In the genomic region with DNA sequence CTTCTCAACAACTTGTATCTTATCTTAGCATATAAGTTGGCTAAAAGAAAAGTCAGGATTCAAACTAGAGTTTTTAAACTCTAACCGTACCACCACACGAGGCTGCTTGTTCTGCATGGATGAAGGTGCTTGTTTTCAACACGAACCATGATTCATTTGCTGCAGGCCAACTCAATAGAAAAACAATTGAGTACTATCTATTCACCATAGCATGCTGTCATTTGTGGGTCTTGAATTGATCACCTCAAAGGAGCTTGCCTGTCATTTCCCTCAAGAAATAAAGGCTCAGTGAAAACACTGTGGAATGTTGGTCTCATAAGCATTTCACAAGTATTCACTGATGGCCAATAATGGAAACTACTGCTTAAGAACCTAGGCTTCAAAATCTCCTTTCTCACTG, we compare ENCODE assay signal across 29 cellular contexts. TPM values are rescaled to one million over a fixed set of nuclear protein-coding genes. Genes with fewer than 3 reads are reported as not detected.
"Had no signal": no experiment of that assay in that cellular context is flagged by ENCODE, and none has a peak within 500 bp of the region (broad histone marks: within the 10 kb centered on the region; RNA-seq: fewer than 3 reads in every experiment).

No MANE protein-coding gene starts in this region.

- H3K4me3 Mint-ChIP-seq: naive thymus-derived CD8-positive, alpha-beta T cell; natural killer cell treated with Interleukin-12 subunit alpha and Interleukin-12 subunit beta and Interleukin-15 and Interleukin-18, amount 100 ng/mL, for 72 hours; nephron progenitor cell; neural crest cell; stimulated activated effector memory CD8-positive, alpha-beta T cell treated with anti-CD3 and anti-CD28 coated beads, Interleukin-12 subunit alpha, Interleukin-12 subunit beta, amount 100 ng/mL, for 72 hours; stimulated activated naive B cell treated with anti-CD40 and anti-IgM and Interleukin-4, amounts not matched to agents 10 μg/mL and 1 μg/mL and 100 μg/mL, for 72 hours; stimulated activated naive CD8-positive, alpha-beta T cell treated with anti-CD3 and anti-CD28 coated beads, Interleukin-15, Interleukin-2, amounts not matched to agents 100 ng/mL and 50 ng/mL, for 24 hours had no signal

- H3K27me3 ChIP-seq: neutrophil, pancreas, right lobe of liver, sigmoid colon, stomach, thyroid gland, tibial nerve, upper lobe of left lung, vagina had no signal

- H3K9me3 Mint-ChIP-seq: stimulated activated naive CD8-positive, alpha-beta T cell treated with anti-CD3 and anti-CD28 coated beads, Interleukin-15, Interleukin-2, amounts not matched to agents 100 ng/mL and 50 ng/mL, for 24 hours had no signal

- ATAC-seq: naive thymus-derived CD8-positive, alpha-beta T cell; natural killer cell treated with Interleukin-12 subunit alpha and Interleukin-12 subunit beta and Interleukin-15 and Interleukin-18, amount 100 ng/mL, for 72 hours; pancreas; right cardiac atrium; right lobe of liver; stimulated activated effector memory CD8-positive, alpha-beta T cell treated with anti-CD3 and anti-CD28 coated beads, Interleukin-12 subunit alpha, Interleukin-12 subunit beta, amount 100 ng/mL, for 72 hours; stimulated activated naive B cell treated with anti-CD40 and anti-IgM and Interleukin-4, amounts not matched to agents 10 μg/mL and 1 μg/mL and 100 μg/mL, for 72 hours had no signal

- H3K27ac Mint-ChIP-seq: naive thymus-derived CD8-positive, alpha-beta T cell; natural killer cell treated with Interleukin-12 subunit alpha and Interleukin-12 subunit beta and Interleukin-15 and Interleukin-18, amount 100 ng/mL, for 72 hours; nephron progenitor cell; stimulated activated effector memory CD8-positive, alpha-beta T cell treated with anti-CD3 and anti-CD28 coated beads, Interleukin-12 subunit alpha, Interleukin-12 subunit beta, amount 100 ng/mL, for 72 hours; stimulated activated naive B cell treated with anti-CD40 and anti-IgM and Interleukin-4, amounts not matched to agents 10 μg/mL and 1 μg/mL and 100 μg/mL, for 72 hours; stimulated activated naive CD8-positive, alpha-beta T cell treated with anti-CD3 and anti-CD28 coated beads, Interleukin-15, Interleukin-2, amounts not matched to agents 100 ng/mL and 50 ng/mL, for 24 hours had no signal

- DNase-seq: naive thymus-derived CD8-positive, alpha-beta T cell; nephron progenitor cell; nucleus accumbens; pancreas; right cardiac atrium; right lobe of liver; sigmoid colon; small intestine; stimulated activated CD4-positive, alpha-beta T cell treated with anti-CD3 and anti-CD28 coated beads, Interleukin-15, amount 100 ng/mL, for 24 hours; stimulated activated CD4-positive, alpha-beta T cell treated with anti-CD3 and anti-CD28 coated beads, Interleukin-2, amount 100 ng/mL, for 24 hours; stimulated activated CD4-positive, alpha-beta T cell treated with anti-CD3 and anti-CD28 coated beads, Interleukin-2, amount 100 ng/mL, for 48 hours; stimulated activated CD4-positive, alpha-beta T cell treated with anti-CD3 and anti-CD28 coated beads, Interleukin-4, amount 100 ng/mL, for 24 hours; stimulated activated naive B cell treated with anti-CD40 and anti-IgM and Interleukin-4, amounts not matched to agents 10 μg/mL and 1 μg/mL and 100 μg/mL, for 72 hours; stimulated activated naive CD4-positive, alpha-beta T cell treated with Interleukin-2 at 50 U/mL for 16 hours; stomach; thyroid gland; trophoblast cell; upper lobe of left lung had no signal

- H3K9me3 ChIP-seq: neutrophil, pancreas, prostate gland, stomach, thoracic aorta, thyroid gland, upper lobe of left lung, vagina had no signal

- H3K27ac ChIP-seq: neutrophil, pancreas, prostate gland, right lobe of liver, sigmoid colon, stomach, thoracic aorta, thyroid gland, tibial nerve, upper lobe of left lung, vagina had no signal

- H3K27me3 Mint-ChIP-seq: stimulated activated naive B cell treated with anti-CD40 and anti-IgM and Interleukin-4, amounts not matched to agents 10 μg/mL and 1 μg/mL and 100 μg/mL, for 72 hours; stimulated activated naive CD8-positive, alpha-beta T cell treated with anti-CD3 and anti-CD28 coated beads, Interleukin-15, Interleukin-2, amounts not matched to agents 100 ng/mL and 50 ng/mL, for 24 hours had no signal

- H3K4me3 ChIP-seq: pancreas, prostate gland, right lobe of liver, sigmoid colon, stomach, thoracic aorta, thyroid gland, tibial nerve, upper lobe of left lung, vagina had no signal

- H3K36me3 ChIP-seq: neutrophil, pancreas, prostate gland, right lobe of liver, sigmoid colon, stomach, thoracic aorta, thyroid gland, tibial nerve, upper lobe of left lung, vagina had no signal

- H3K36me3 Mint-ChIP-seq: naive thymus-derived CD8-positive, alpha-beta T cell; stimulated activated effector memory CD8-positive, alpha-beta T cell treated with anti-CD3 and anti-CD28 coated beads, Interleukin-12 subunit alpha, Interleukin-12 subunit beta, amount 100 ng/mL, for 72 hours; stimulated activated naive B cell treated with anti-CD40 and anti-IgM and Interleukin-4, amounts not matched to agents 10 μg/mL and 1 μg/mL and 100 μg/mL, for 72 hours had no signal

- H3K4me1 Mint-ChIP-seq: naive thymus-derived CD8-positive, alpha-beta T cell; nephron progenitor cell; stimulated activated effector memory CD8-positive, alpha-beta T cell treated with anti-CD3 and anti-CD28 coated beads, Interleukin-12 subunit alpha, Interleukin-12 subunit beta, amount 100 ng/mL, for 72 hours; stimulated activated naive B cell treated with anti-CD40 and anti-IgM and Interleukin-4, amounts not matched to agents 10 μg/mL and 1 μg/mL and 100 μg/mL, for 72 hours had no signal

- H3K4me1 ChIP-seq: pancreas, prostate gland, right lobe of liver, sigmoid colon, stomach, thyroid gland, tibial nerve, upper lobe of left lung, vagina had no signal

RNA-seq across cellular contexts. Expression of a gene that starts 21.0 kb away (rescaled TPM):
- total RNA-seq: naive thymus-derived CD8-positive, alpha-beta T cell; natural killer cell treated with Interleukin-12 subunit alpha and Interleukin-12 subunit beta and Interleukin-15 and Interleukin-18, amount 100 ng/mL, for 72 hours; pulmonary artery endothelial cell; right lobe of liver; ureter; vagina had no signal
- polyA plus RNA-seq: naive thymus-derived CD8-positive, alpha-beta T cell had no signal
